ENCODE assay signal across 30 cellular contexts in genomic region chr16:46991729-46992704, GRCh38.
"Had no signal": no experiment of that assay in that cellular context is flagged by ENCODE, and none has a peak within 500 bp of the region (broad histone marks: within the 10 kb centered on the region; RNA-seq: fewer than 3 reads in every experiment).

No MANE protein-coding gene starts in this region.

- H3K36me3 ChIP-seq: esophagus muscularis mucosa, gastroesophageal sphincter, heart left ventricle, neutrophil, right atrium auricular region, suprapubic skin, thyroid gland had no signal

- DNase-seq: dermis blood vessel endothelial cell; effector memory CD4-positive, alpha-beta T cell; heart left ventricle; kidney; mesendoderm; midbrain; naive thymus-derived CD4-positive, alpha-beta T cell; stimulated activated CD4-positive, alpha-beta T cell treated with anti-CD3 and anti-CD28 coated beads, Interleukin-12 subunit alpha, Interleukin-12 subunit beta, amount 100 ng/mL, for 4 hours; stimulated activated CD4-positive, alpha-beta T cell treated with anti-CD3 and anti-CD28 coated beads, Interleukin-1b, Interleukin-23, amount 100 ng/mL, for 48 hours; stimulated activated CD4-positive, alpha-beta T cell treated with anti-CD3 and anti-CD28 coated beads, Interleukin-4, amount 100 ng/mL, for 1 hour; stimulated activated CD8-positive, alpha-beta memory T cell treated with anti-CD3 and anti-CD28 coated beads, Interleukin-4, amount 100 ng/mL, for 48 hours; stimulated activated naive CD4-positive, alpha-beta T cell; stimulated activated naive CD8-positive, alpha-beta T cell treated with anti-CD3 and anti-CD28 coated beads, Interleukin-15, amount 100 ng/mL, for 72 hours; thyroid gland; trophoblast cell had no signal

- H3K36me3 Mint-ChIP-seq: naive thymus-derived CD4-positive, alpha-beta T cell had no signal

- H3K9me3 ChIP-seq: esophagus muscularis mucosa, gastroesophageal sphincter, heart left ventricle, neutrophil, right atrium auricular region, suprapubic skin, thyroid gland had no signal

- H3K27me3 Mint-ChIP-seq: progenitor cell of endocrine pancreas had no signal

- H2AFZ ChIP-seq: hepatocyte, parathyroid adenoma had no signal

- H3K4me3 Mint-ChIP-seq: naive thymus-derived CD4-positive, alpha-beta T cell; stimulated activated naive CD8-positive, alpha-beta T cell treated with anti-CD3 and anti-CD28 coated beads, Interleukin-15, amount 100 ng/mL, for 72 hours had no signal

- H3K79me2 ChIP-seq: hepatocyte, parathyroid adenoma had no signal

- ATAC-seq: foreskin keratinocyte; gastroesophageal sphincter; left lobe of liver; naive thymus-derived CD4-positive, alpha-beta T cell; sciatic nerve; stimulated activated naive CD8-positive, alpha-beta T cell treated with anti-CD3 and anti-CD28 coated beads, Interleukin-15, amount 100 ng/mL, for 72 hours had no signal

- H3K4me2 ChIP-seq: hepatocyte, smooth muscle cell had no signal

- H3K4me3 ChIP-seq: coronary artery, esophagus muscularis mucosa, gastroesophageal sphincter, heart left ventricle, hepatocyte, lung, right atrium auricular region, smooth muscle cell, suprapubic skin, thyroid gland had no signal

- H3K27ac ChIP-seq: coronary artery, esophagus muscularis mucosa, foreskin keratinocyte, gastroesophageal sphincter, heart left ventricle, hepatocyte, neutrophil, parathyroid adenoma, right atrium auricular region, suprapubic skin, thyroid gland had no signal

- H3K27me3 ChIP-seq: foreskin keratinocyte, heart left ventricle, hepatocyte, neutrophil, right atrium auricular region, suprapubic skin, thyroid gland had no signal

- H3K9ac ChIP-seq: parathyroid adenoma had no signal

- H3K9me3 Mint-ChIP-seq: stimulated activated naive CD8-positive, alpha-beta T cell treated with anti-CD3 and anti-CD28 coated beads, Interleukin-15, amount 100 ng/mL, for 72 hours had no signal

- FAIRE-seq: endothelial cell of umbilical vein, kidney had no signal

- H3K27ac Mint-ChIP-seq: naive thymus-derived CD4-positive, alpha-beta T cell; progenitor cell of endocrine pancreas had no signal

- H3K4me1 ChIP-seq: esophagus muscularis mucosa, foreskin keratinocyte, gastroesophageal sphincter, heart left ventricle, parathyroid adenoma, right atrium auricular region, suprapubic skin, thyroid gland had no signal
